ENCODE assay signal across 13 cellular contexts in the genomic region with DNA sequence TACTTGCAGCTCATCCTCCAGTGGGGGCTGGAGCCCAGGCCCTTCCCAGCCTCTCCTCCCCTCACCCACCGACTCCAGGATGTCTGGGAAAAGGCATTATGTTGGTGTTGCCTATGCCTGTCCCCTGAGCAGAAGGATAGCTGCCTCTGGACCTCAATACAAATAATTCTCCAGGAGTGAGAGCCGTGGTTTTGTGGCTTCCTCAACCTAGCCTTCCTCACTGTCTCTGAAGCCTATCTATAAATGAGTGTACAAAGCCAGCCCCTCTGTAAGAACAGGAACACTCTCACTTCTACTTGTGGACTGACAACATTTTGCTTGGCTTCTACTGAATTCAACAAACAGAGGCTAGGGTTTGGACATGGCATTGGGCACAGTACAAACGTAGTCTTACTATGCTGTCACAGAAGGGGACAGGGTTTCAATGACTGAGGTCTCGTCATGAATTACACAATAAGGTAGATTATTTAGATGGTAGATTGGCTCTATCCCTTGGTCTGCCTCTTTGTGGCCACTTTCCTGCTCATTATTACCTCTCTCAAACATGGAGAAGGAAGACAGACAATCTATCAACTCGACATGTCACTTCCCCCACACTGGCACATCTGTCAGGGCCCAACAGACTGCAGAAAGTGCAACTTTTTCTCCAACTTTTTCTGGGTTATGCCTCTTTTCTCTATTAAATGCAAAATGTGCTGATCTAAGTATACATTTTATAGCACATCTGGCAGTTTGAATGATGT.
DNase-seq lines count a peak whose midpoint lies in the region; ATAC-seq and TF ChIP-seq lines count a peak whose summit lies in the region.
"Had no signal": no experiment of that assay in that cellular context is flagged by ENCODE, and none has a peak within 500 bp of the region (broad histone marks: within the 10 kb centered on the region; RNA-seq: fewer than 3 reads in every experiment).

No MANE protein-coding gene starts in this region.

- no peak for TF ChIP-seq POLR2A in NB4 (IDR thresholded peaks at IDR 0.05; ENCODE audit: extremely low read depth, insufficient read length)

- ATAC-seq in HG02610 (IDR thresholded peaks at IDR 0.05; ENCODE audit: unreplicated experiment) = peak; percentile 86
- no peak for ATAC-seq in Right ventricle myocardium superior (ENCODE audit: poor library complexity)
- no peak for ATAC-seq in omental fat pad (ENCODE audit: low FRiP score)
- ATAC-seq: activated CD4-positive, alpha-beta T cell treated with anti-CD3 and anti-CD28 coated beads for 36 hours had no signal

- no peak overlapping the region for H3K4me3 ChIP-seq in NB4 (ENCODE audit: low read depth, low read length)
- H3K4me3 ChIP-seq: lung had no signal

- intact Hi-C loops in Right ventricle myocardium superior (cut with DNase I) = no loop called here

- DNase-seq in EL (peak; percentile 56), NB4 (ENCODE audit: low read depth) (peak; percentile 63), iris pigment epithelial cell (ENCODE audit: low read depth) (peak; percentile 40), NCI-H345 treated with DMSO at 0.1 percent for 48 hours (lab: John Stamatoyannopoulos, UW; ENCODE audit: unreplicated experiment) (no peak), Right ventricle myocardium superior (no peak), omental fat pad (ENCODE audit: low spot score) (no peak)
- DNase-seq in activated CD8-positive, alpha-beta memory T cell treated with anti-CD3 and anti-CD28 coated beads for 24 hours = no peak
- DNase-seq: activated CD4-positive, alpha-beta T cell treated with anti-CD3 and anti-CD28 coated beads for 36 hours; CD4-positive, alpha-beta memory T cell; erythroblast; MM.1S had no signal

- TF ChIP-seq CTCF in NB4 (IDR thresholded peaks at IDR 0.05; ENCODE audit: low read depth, low read length) (no peak), omental fat pad (IDR thresholded peaks at IDR 0.05) (no peak)

Comparison
In these comparisons a context has a peak if more than half of its experiments do, and no peak if none do; other contexts are left out.
1. DNase-seq: peak in EL (single experiment), NB4 (single experiment) and iris pigment epithelial cell (single experiment); none in NCI-H345 treated with DMSO at 0.1 percent for 48 hours (single experiment), Right ventricle myocardium superior (single experiment), omental fat pad (single experiment) and activated CD8-positive, alpha-beta memory T cell treated with anti-CD3 and anti-CD28 coated beads for 24 hours (single experiment).